Comparison of ENCODE assay signal across 1 cellular context in the genomic region with DNA sequence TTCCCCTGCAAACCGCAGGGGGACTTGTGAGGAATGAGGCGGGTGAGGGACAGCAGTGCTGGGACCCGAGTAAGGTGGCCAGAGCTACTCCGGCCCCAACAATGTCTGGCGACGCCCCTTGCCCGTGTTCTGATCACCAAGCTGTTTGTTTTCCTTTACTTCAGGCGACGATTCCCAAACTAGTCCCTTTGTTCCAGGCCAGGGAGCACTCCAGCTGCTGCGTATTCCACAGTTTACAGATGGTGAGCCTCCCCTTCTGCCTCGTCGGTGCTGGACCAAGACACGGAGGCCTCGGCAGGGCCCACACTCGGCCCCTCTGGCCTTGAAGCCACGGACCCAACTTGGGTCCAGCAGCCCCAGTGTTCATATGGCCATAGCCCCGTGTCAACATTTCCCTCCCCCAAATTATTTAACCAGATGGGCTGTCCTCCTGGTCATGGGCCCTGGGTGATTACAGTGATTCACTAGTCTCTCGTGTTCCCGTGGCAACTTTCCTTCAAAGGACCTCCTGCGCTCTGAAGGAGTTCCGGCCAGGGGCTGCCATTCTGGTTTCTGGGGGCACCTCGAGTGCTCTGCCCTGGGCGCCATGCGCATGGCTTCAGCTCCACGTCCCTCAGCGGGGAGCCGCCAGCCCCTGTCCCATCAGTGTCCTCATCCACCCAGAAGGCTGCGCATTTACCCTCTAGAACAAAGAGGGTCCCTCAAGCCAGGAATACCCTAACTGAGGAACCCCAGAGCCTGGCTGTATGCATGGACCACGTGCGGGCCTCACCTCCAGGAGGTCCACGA.
TF ChIP-seq lines count a peak whose summit lies in the region.

No MANE protein-coding gene starts in this region.

TF ChIP-seq in liver, 16 proteins besides CTCF, POLR2A, EP300 and RAD21 (continued from another document):
- TF ChIP-seq, protein P1, sequence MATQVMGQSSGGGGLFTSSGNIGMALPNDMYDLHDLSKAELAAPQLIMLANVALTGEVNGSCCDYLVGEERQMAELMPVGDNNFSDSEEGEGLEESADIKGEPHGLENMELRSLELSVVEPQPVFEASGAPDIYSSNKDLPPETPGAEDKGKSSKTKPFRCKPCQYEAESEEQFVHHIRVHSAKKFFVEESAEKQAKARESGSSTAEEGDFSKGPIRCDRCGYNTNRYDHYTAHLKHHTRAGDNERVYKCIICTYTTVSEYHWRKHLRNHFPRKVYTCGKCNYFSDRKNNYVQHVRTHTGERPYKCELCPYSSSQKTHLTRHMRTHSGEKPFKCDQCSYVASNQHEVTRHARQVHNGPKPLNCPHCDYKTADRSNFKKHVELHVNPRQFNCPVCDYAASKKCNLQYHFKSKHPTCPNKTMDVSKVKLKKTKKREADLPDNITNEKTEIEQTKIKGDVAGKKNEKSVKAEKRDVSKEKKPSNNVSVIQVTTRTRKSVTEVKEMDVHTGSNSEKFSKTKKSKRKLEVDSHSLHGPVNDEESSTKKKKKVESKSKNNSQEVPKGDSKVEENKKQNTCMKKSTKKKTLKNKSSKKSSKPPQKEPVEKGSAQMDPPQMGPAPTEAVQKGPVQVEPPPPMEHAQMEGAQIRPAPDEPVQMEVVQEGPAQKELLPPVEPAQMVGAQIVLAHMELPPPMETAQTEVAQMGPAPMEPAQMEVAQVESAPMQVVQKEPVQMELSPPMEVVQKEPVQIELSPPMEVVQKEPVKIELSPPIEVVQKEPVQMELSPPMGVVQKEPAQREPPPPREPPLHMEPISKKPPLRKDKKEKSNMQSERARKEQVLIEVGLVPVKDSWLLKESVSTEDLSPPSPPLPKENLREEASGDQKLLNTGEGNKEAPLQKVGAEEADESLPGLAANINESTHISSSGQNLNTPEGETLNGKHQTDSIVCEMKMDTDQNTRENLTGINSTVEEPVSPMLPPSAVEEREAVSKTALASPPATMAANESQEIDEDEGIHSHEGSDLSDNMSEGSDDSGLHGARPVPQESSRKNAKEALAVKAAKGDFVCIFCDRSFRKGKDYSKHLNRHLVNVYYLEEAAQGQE (IDR thresholded peaks at IDR 0.05) = no peak
- no peak for TF ChIP-seq HNF4A (conservative IDR thresholded peaks at IDR 0.05)
- no peak for TF ChIP-seq JUND (IDR thresholded peaks at IDR 0.05)
